In the genomic region with DNA sequence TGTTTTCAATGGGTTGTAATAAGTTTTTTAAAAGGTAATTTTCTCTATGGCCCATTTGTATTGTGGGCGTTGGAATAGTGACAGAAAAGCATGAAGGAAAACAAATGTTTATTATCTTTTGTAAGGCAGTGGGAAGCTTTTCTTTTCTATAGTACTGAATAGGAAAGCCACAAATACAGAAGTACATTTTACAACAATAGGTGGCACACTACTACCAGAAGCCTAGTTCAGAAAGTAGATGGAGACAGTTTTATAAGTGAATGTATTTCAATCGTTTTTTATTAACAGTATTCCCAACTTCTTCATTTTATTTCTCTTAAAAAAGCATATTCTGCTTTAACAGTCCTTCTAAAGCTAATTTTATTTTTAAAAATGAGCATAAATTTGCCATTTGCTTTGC, we compare ENCODE assay signal across 10 cellular contexts.
DNase-seq lines count a peak whose midpoint lies in the region; ATAC-seq, FAIRE-seq and TF ChIP-seq lines count a peak whose summit lies in the region.
"Had no signal": no experiment of that assay in that cellular context is flagged by ENCODE, and none has a peak within 500 bp of the region (broad histone marks: within the 10 kb centered on the region; RNA-seq: fewer than 3 reads in every experiment).

No MANE protein-coding gene starts in this region.

- no peak overlapping the region for H3K4me3 Mint-ChIP-seq in CD4-positive, alpha-beta T cell
- H3K4me3 Mint-ChIP-seq: activated naive CD4-positive, alpha-beta T cell treated with anti-CD3 and anti-CD28 coated beads, Interleukin-2, amount 10 ng/mL, durations not matched to agents 7 days and 5 days had no signal

- no peaks in the 10 kb centered on the region for H3K4me1 Mint-ChIP-seq in CD4-positive, alpha-beta T cell (ENCODE audit: low read depth)
- H3K4me1 Mint-ChIP-seq: activated naive CD4-positive, alpha-beta T cell treated with anti-CD3 and anti-CD28 coated beads, Interleukin-2, amount 10 ng/mL, durations not matched to agents 7 days and 5 days had no signal

- no peak overlapping the region for H2AFZ ChIP-seq in keratinocyte (ENCODE audit: control insufficient read depth, low read length)

- H3K36me3 Mint-ChIP-seq in CD4-positive, alpha-beta T cell (ENCODE audit: low read depth), result no peaks in the 10 kb centered on the region
- H3K36me3 Mint-ChIP-seq: activated naive CD4-positive, alpha-beta T cell treated with anti-CD3 and anti-CD28 coated beads, Interleukin-2, amount 10 ng/mL, durations not matched to agents 7 days and 5 days had no signal

- H3K4me2 ChIP-seq in keratinocyte (ENCODE audit: control insufficient read depth, extremely low read depth, insufficient read depth, low read depth, low read length), result no peak overlapping the region

- no peaks in the 10 kb centered on the region for H3K9me1 ChIP-seq in keratinocyte (ENCODE audit: control insufficient read depth, extremely low read depth, insufficient read depth, low read length)

- POLR2A ChIA-PET in AG04450 (lab: Yijun Ruan, JAX), result no interaction called here
- POLR2A ChIA-PET in CD4-positive, alpha-beta T cell (lab: Charles Lee), result no interaction called here

- no peaks in the 10 kb centered on the region for H3K27me3 ChIP-seq in AG04450 (ENCODE audit: control insufficient read depth, insufficient read depth, low read length)
- no peaks in the 10 kb centered on the region for H3K27me3 ChIP-seq in keratinocyte (ENCODE audit: control insufficient read depth, extremely low read depth, insufficient read depth, low read length)
- no peaks in the 10 kb centered on the region for H3K27me3 ChIP-seq in CD4-positive, alpha-beta T cell (ENCODE audit: control insufficient read depth, insufficient read depth, low read length)

- dilution Hi-C loops in keratinocyte (cut with MboI; ENCODE audit: extremely low pct_ligation_motif_present, low sequenced_read_pairs), result no loop called here

- H3K79me2 ChIP-seq in keratinocyte (ENCODE audit: control insufficient read depth, insufficient read depth, low read length), result no peaks in the 10 kb centered on the region

- intact Hi-C loops in CD4-positive, alpha-beta T cell (cut with DNase I, micrococcal nuclease), result loop anchor here in 1 of 2 experiments (5.0 kb wide), 1 partner anchor 334 kb away; no protein-coding TSS in a partner anchor

- no peaks in the 10 kb centered on the region for H3K9me3 Mint-ChIP-seq in CD4-positive, alpha-beta T cell
- H3K9me3 Mint-ChIP-seq: activated naive CD4-positive, alpha-beta T cell treated with anti-CD3 and anti-CD28 coated beads, Interleukin-2, amount 10 ng/mL, durations not matched to agents 7 days and 5 days had no signal

- peaks cover 8% of the 10 kb centered on the region for H3K27me3 Mint-ChIP-seq in CD4-positive, alpha-beta T cell
- H3K27me3 Mint-ChIP-seq: activated naive CD4-positive, alpha-beta T cell treated with anti-CD3 and anti-CD28 coated beads, Interleukin-2, amount 10 ng/mL, durations not matched to agents 7 days and 5 days had no signal

- H3K36me3 ChIP-seq in keratinocyte (ENCODE audit: control insufficient read depth in 2 of 2, extremely low read depth in 1 of 2, insufficient read depth in 2 of 2, low read length in 2 of 2), result no peaks in the 10 kb centered on the region

- TF ChIP-seq CTCF in AG04450 (IDR thresholded peaks at IDR 0.05; ENCODE audit: low read depth, low read length) (peak; percentile 57), keratinocyte (optimal IDR thresholded peaks at IDR 0.05 in 1 of 3, IDR thresholded peaks at IDR 0.05 in 1 of 3, conservative IDR thresholded peaks at IDR 0.05 in 1 of 3; ENCODE audit: extremely low read depth in 1 of 3, insufficient read depth in 2 of 3, low read length in 3 of 3) (peak in 2 of 3 experiments; percentile 29 to 38)
- TF ChIP-seq CTCF in CD4-positive, alpha-beta T cell (IDR thresholded peaks at IDR 0.05), result no peak

- DNase-seq in AG04450 (ENCODE audit: low read depth, low spot score) (no peak), keratinocyte (ENCODE audit: low read depth, low spot score) (no peak), islet precursor cell (no peak), NCI-H128 (lab: John Stamatoyannopoulos, UW; ENCODE audit: unreplicated experiment) (no peak)
- DNase-seq in CD4-positive, alpha-beta T cell, result no peak
- DNase-seq in activated CD4-positive, alpha-beta T cell treated with anti-CD3 and anti-CD28 coated beads, Interleukin-2, amount 50 U/mL, for 1 hour, result no peak
- DNase-seq: activated naive CD4-positive, alpha-beta T cell treated with anti-CD3 and anti-CD28 coated beads, Interleukin-2, amount 10 ng/mL, durations not matched to agents 7 days and 5 days had no signal

- no peaks in the 10 kb centered on the region for H4K20me1 ChIP-seq in keratinocyte (ENCODE audit: control insufficient read depth, extremely low read depth, insufficient read depth, low read length)

- H3K27ac ChIP-seq in AG04450 (ENCODE audit: low read depth, low read length) (no peak overlapping the region), keratinocyte (ENCODE audit: control insufficient read depth, insufficient read depth, low read length) (no peak overlapping the region)
- no peak overlapping the region for H3K27ac ChIP-seq in CD4-positive, alpha-beta T cell (ENCODE audit: low read depth, low read length)
- H3K27ac ChIP-seq: skin epidermis had no signal

- peak; percentile 26 for FAIRE-seq in TTC549 (lab: Jason Lieb, UNC)
- peak; percentile 29 for FAIRE-seq in keratinocyte (lab: Jason Lieb, UNC)

- no peaks in the 10 kb centered on the region for H3K4me1 ChIP-seq in keratinocyte (ENCODE audit: control insufficient read depth, extremely low read depth, insufficient read depth, low read length)

- H3K9me3 ChIP-seq in AG04450 (ENCODE audit: control insufficient read depth, insufficient read depth, low read length) (no peaks in the 10 kb centered on the region), keratinocyte (ENCODE audit: control insufficient read depth, low read depth, low read length) (no peaks in the 10 kb centered on the region)
- no peaks in the 10 kb centered on the region for H3K9me3 ChIP-seq in CD4-positive, alpha-beta T cell (ENCODE audit: control insufficient read depth, low read length)

- CTCF ChIA-PET in AG04450 (lab: Charles Lee), result interaction anchor here (0.7 to 8.1 kb wide), 19 partner anchors 8 to 343 kb away, joined by 3 to 84 read pairs (median 4); no protein-coding TSS in a partner anchor
- CTCF ChIA-PET in CD4-positive, alpha-beta T cell (lab: Charles Lee), result interaction anchor here (0.9 kb wide), 1 partner anchor 9 kb away, joined by 3 read pairs; no protein-coding TSS in a partner anchor

- H3K9ac ChIP-seq in keratinocyte (ENCODE audit: control insufficient read depth, extremely low read depth, insufficient read depth, low read length), result no peak overlapping the region

- H3K27ac Mint-ChIP-seq in CD4-positive, alpha-beta T cell, result no peak overlapping the region
- H3K27ac Mint-ChIP-seq: activated naive CD4-positive, alpha-beta T cell treated with anti-CD3 and anti-CD28 coated beads, Interleukin-2, amount 10 ng/mL, durations not matched to agents 7 days and 5 days had no signal

- H3K4me3 ChIP-seq in AG04450 (ENCODE audit: low read depth, low read length), result no peak overlapping the region
- H3K4me3 ChIP-seq in keratinocyte (ENCODE audit: control insufficient read depth in 2 of 3, extremely low read depth in 1 of 3, insufficient read depth in 2 of 3, low read depth in 1 of 3, low read length in 3 of 3), result no peak overlapping the region
- H3K4me3 ChIP-seq: skin epidermis had no signal

- peak; percentile 47 for ATAC-seq in HG03342 (IDR thresholded peaks at IDR 0.05; ENCODE audit: unreplicated experiment)
- no peak for ATAC-seq in CD4-positive, alpha-beta T cell (ENCODE audit: poor library complexity)
